Comparison of ENCODE assay signal across 26 cellular contexts in the genomic region with DNA sequence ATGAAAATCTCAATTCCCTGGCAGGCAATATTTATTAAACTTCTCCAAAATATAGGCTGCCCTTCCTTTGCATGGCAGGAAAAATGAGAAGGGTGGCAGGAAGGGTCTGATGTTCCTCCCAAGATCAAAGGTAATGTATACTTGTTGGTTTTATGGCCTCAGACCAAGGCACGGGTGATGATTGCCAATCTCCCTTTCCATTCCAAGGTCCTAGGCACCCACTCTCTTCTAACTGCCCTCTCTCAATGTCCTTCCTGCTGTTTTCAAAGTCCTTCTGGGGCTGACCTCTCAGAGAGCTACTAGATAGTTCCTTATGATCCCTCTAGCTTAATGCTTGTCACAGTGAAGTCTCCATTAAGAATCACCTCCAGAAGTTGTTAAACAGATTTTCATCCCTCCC.
"Had no signal": no experiment of that assay in that cellular context is flagged by ENCODE, and none has a peak within 500 bp of the region (broad histone marks: within the 10 kb centered on the region; RNA-seq: fewer than 3 reads in every experiment).

No MANE protein-coding gene starts in this region.

- H3K9me3 ChIP-seq: esophagus muscularis mucosa, gastroesophageal sphincter, heart right ventricle, left lung, lower lobe of right lung had no signal

- H3K36me3 Mint-ChIP-seq: immature natural killer cell, mesothelial cell of epicardium had no signal

- H3K4me3 ChIP-seq: esophagus muscularis mucosa, gastroesophageal sphincter, heart right ventricle, left lung, lower lobe of right lung had no signal

- H3K4me1 Mint-ChIP-seq: immature natural killer cell had no signal

- H3K27ac ChIP-seq: esophagus muscularis mucosa, foreskin keratinocyte, gastroesophageal sphincter, heart right ventricle, left lung, lower lobe of right lung had no signal

- H3K27ac Mint-ChIP-seq: dendritic cell treated with granulocyte-macrophage colony-stimulating factor and Interleukin-4, amounts not matched to agents 40 ng/mL and 50 ng/mL, for 4 days; effector memory CD8-positive, alpha-beta T cell; endodermal cell; immature natural killer cell; mesothelial cell of epicardium had no signal

- H3K9me3 Mint-ChIP-seq: dendritic cell treated with granulocyte-macrophage colony-stimulating factor and Interleukin-4, amounts not matched to agents 40 ng/mL and 50 ng/mL, for 4 days; effector memory CD8-positive, alpha-beta T cell; endodermal cell; mesothelial cell of epicardium had no signal

- H3K27me3 Mint-ChIP-seq: dendritic cell treated with granulocyte-macrophage colony-stimulating factor and Interleukin-4, amounts not matched to agents 40 ng/mL and 50 ng/mL, for 4 days had no signal

- H3K27me3 ChIP-seq: esophagus muscularis mucosa, foreskin keratinocyte, gastroesophageal sphincter, heart right ventricle, left lung had no signal

- H3K36me3 ChIP-seq: esophagus muscularis mucosa, gastroesophageal sphincter, heart right ventricle, left lung, lower lobe of right lung had no signal

- ATAC-seq: effector memory CD8-positive, alpha-beta T cell; foreskin keratinocyte; gastroesophageal sphincter; heart right ventricle; left lung; left ventricle myocardium superior; lower lobe of right lung had no signal

- H3K4me1 ChIP-seq: esophagus muscularis mucosa, foreskin keratinocyte, gastroesophageal sphincter, left lung, lower lobe of right lung had no signal

- H3K4me3 Mint-ChIP-seq: dendritic cell treated with granulocyte-macrophage colony-stimulating factor and Interleukin-4, amounts not matched to agents 40 ng/mL and 50 ng/mL, for 4 days; effector memory CD8-positive, alpha-beta T cell; endodermal cell; immature natural killer cell; mesothelial cell of epicardium had no signal

- FAIRE-seq: colon, endometrium, endothelial cell of umbilical vein, frontal cortex, kidney had no signal

- DNase-seq: central memory CD4-positive, alpha-beta T cell; cortex of kidney; effector CD8-positive, alpha-beta T cell; effector memory CD8-positive, alpha-beta T cell; endodermal cell; foreskin keratinocyte; glutamatergic neuron; head of caudate nucleus; heart right ventricle; hippocampal formation; immature natural killer cell; islet precursor cell; kidney; kidney glomerular epithelial cell; left lung; left ventricle myocardium superior; lower lobe of right lung; mesenchymal stem cell had no signal
